ENCODE assay signal across 14 cellular contexts in the genomic region with DNA sequence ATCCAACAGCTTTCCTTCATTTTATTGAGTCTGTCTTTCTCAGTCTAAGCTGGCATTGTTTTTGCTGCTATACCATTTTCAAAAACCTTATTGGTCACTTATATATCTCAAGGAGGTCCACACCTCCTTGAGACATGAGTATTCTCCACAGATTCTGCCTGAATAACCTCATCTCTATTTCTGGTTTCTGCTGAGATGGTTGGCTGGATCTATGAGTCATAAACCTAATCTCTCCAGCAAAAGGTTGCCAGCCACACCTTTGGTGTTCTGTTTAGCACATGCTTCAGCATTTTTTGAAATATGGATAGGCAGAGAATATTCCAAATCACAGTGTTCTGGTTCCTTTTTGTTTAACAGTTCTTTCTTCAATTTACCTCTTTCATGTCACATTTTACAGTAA. TPM values are rescaled to one million over a fixed set of nuclear protein-coding genes. Genes with fewer than 3 reads are reported as not detected.
DNase-seq lines count a peak whose midpoint lies in the region; ATAC-seq and TF ChIP-seq lines count a peak whose summit lies in the region.
"Had no signal": no experiment of that assay in that cellular context is flagged by ENCODE, and none has a peak within 500 bp of the region (broad histone marks: within the 10 kb centered on the region; RNA-seq: fewer than 3 reads in every experiment).

No MANE protein-coding gene starts in this region.

- H3K4me3 ChIP-seq in epithelial cell of esophagus (ENCODE audit: low read length), result no peak overlapping the region
- H3K4me3 ChIP-seq: dorsolateral prefrontal cortex had no signal

- ATAC-seq in GM21786 (IDR thresholded peaks at IDR 0.05; ENCODE audit: unreplicated experiment) (peak; percentile 56), HG03520 (IDR thresholded peaks at IDR 0.05; ENCODE audit: unreplicated experiment) (peak; percentile 47), omental fat pad (ENCODE audit: low FRiP score) (no peak)

- TF ChIP-seq CTCF in epithelial cell of esophagus (IDR thresholded peaks at IDR 0.05; ENCODE audit: insufficient read depth, low read depth, low read length, missing control alignments), result no peak
- no peak for TF ChIP-seq CTCF in omental fat pad (IDR thresholded peaks at IDR 0.05)

- peak; percentile 2 for DNase-seq in DMS53 treated with DMSO at 0.1 percent for 48 hours (lab: John Stamatoyannopoulos, UW; ENCODE audit: unreplicated experiment)
- peak; percentile 82 for DNase-seq in epithelial cell of esophagus (ENCODE audit: low read depth)
- no peak for DNase-seq in omental fat pad (ENCODE audit: low spot score)
- no peak for DNase-seq in NCI-H2227 treated with DMSO at 0.1 percent for 48 hours (lab: John Stamatoyannopoulos, UW)
- no peak for DNase-seq in midbrain (lab: John Stamatoyannopoulos, UW)
- DNase-seq in hepatic stellate cell (ENCODE audit: low spot score), result no peak
- DNase-seq: dorsolateral prefrontal cortex, H7, left cardiac atrium, NCI-H1092 treated with DMSO at 0.1 percent for 48 hours, NCI-H526, SIG-M5 had no signal

RNA-seq across cellular contexts. Expression of a gene that starts 40.8 kb away (rescaled TPM):
- total RNA-seq in omental fat pad, result not detected
- total RNA-seq: H7, left cardiac atrium had no signal

Comparison
In these comparisons a context has a peak if more than half of its experiments do, and no peak if none do; other contexts are left out.
1. DNase-seq: peak in DMS53 treated with DMSO at 0.1 percent for 48 hours (single experiment) and epithelial cell of esophagus (single experiment); none in omental fat pad (single experiment), NCI-H2227 treated with DMSO at 0.1 percent for 48 hours (single experiment), midbrain (single experiment) and hepatic stellate cell (single experiment).